8 cellular contexts compared by ENCODE assay signal in the genomic region with DNA sequence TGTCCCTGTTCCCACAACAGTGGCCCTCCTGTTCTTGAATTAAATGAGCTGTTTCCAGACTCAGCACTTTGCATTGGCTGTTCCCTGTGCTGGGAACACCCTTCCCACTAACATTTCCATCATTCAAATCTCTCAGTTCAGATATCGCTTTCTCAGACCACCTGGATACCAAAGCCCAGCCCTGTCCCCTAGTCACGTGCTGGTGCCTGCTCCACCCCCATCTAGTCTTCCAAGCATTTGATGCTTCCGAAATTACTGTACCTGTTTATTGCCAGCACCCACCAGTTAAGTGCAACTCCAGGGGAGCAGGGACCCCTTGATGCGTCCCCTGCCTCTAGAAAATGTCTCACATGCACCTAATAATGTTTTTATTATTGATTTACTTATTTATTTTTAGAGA.
"Had no signal": no experiment of that assay in that cellular context is flagged by ENCODE, and none has a peak within 500 bp of the region (broad histone marks: within the 10 kb centered on the region; RNA-seq: fewer than 3 reads in every experiment).

No MANE protein-coding gene starts in this region.

- H3K27ac ChIP-seq: GM23248 had no signal

- ATAC-seq: HCT116 had no signal

- H3K9me3 ChIP-seq: HAP-1 had no signal

- H2AFZ ChIP-seq: GM23248 had no signal

- DNase-seq: GM23248, GOT3, H7, HFFc6, IMR-90, KBM-7 had no signal

- H3K36me3 ChIP-seq: HAP-1 had no signal

- H3K9me3 Mint-ChIP-seq: HFFc6 had no signal

- H3K9ac ChIP-seq: GM23248 had no signal

- H3K27ac Mint-ChIP-seq: HFFc6 had no signal

- H3K4me3 Mint-ChIP-seq: HFFc6 had no signal

- H3K4me3 ChIP-seq: GM23248, HAP-1 had no signal
